ENCODE assay signal across 8 cellular contexts in the genomic region with DNA sequence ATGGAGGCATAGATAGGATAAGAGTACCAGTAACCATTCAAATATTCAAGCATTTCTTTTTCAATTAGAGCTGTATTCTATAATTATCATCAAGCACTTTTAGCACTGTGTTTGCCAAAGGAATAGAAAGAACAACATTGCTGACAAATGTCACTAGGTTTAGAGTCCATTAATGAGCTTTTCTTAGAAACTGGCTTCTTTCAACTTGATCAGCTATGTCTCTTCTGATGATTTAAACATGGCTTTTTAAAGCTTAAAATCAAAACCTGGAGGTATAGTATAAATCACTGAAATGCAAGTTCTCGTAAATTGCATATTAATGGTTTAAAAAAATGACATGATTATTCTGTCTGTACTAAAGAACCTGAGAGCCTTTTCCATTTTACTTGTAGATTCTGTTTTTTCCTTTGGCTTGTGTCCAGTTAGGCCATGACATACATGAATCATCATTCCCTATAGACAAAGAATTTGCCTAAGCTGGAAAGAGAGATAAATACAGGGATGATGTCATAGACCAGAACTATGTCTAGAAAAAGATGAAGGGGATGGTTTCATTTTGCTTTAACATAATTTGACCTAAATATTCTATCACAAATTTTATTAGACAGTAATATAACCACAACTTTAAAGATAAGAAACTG.
DNase-seq lines count a peak whose midpoint lies in the region; ATAC-seq and FAIRE-seq lines count a peak whose summit lies in the region.

No MANE protein-coding gene starts in this region.

- in situ Hi-C loops in KBM-7 (cut with MboI; ENCODE audit: low pct_unique_long_range_greater_than_20kb, low sequenced_read_pairs) = no loop called here

- ATAC-seq in GM18858 (IDR thresholded peaks at IDR 0.05; ENCODE audit: unreplicated experiment) (no peak), GM21737 (IDR thresholded peaks at IDR 0.05; ENCODE audit: unreplicated experiment) (no peak)

- DNase-seq in NCI-H2171 treated with DMSO at 0.1 percent for 48 hours (lab: John Stamatoyannopoulos, UW) (peak; percentile 3), NCI-H2171 (lab: John Stamatoyannopoulos, UW) (no peak), RCC 7860 (ENCODE audit: low spot score) (peak; percentile 70), fibroblast of gingiva (ENCODE audit: low read depth) (peak; percentile 54), smooth muscle cell of the brain vasculature (ENCODE audit: low read depth, low spot score) (peak; percentile 70), KBM-7 (no peak)

- peak; percentile 85 for FAIRE-seq in RCC 7860 (lab: Jason Lieb, UNC)

Comparison
In these comparisons a context has a peak if more than half of its experiments do, and no peak if none do; other contexts are left out.
1. DNase-seq: peak in NCI-H2171 treated with DMSO at 0.1 percent for 48 hours (single experiment), RCC 7860 (single experiment), fibroblast of gingiva (single experiment) and smooth muscle cell of the brain vasculature (single experiment); none in NCI-H2171 (single experiment) and KBM-7 (single experiment).